Comparison of ENCODE assay signal across 8 cellular contexts in the genomic region with DNA sequence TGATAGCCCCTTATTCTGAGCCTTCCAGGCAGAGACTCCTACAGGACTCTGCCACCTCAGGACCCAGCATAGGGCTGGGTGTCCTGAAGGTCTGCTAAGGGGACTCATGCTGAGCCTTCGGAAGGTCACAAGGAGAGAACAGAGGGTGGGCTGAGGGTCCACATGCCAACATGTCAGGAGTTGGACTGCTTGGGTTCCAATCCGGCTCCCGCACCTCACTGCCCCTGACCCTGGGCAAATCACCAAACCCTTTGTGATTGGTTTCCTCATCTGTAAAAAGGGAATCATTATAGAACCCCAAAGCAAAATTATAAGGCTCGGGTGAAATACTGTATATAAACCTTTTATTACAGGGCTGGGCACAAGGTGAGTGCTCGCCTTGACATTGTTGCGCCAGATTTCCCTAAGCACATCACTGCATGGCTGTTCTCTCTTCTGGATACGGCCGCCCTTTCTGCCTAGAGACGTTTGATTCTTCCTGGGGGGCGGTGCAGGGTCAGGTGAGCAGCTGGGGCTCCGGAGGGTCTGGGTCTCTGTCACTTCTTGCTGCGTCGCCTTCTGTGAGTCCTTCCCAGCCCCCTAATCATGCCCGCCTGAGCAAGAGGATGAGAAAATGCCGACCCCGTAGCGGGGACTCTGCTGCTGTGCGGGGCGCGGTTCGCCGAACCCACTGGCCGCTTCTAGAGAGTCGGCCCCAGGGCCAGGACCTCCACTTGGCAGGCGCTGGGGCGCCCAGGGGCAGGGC.
A peak's percentile ranks its signal among the peaks of the same experiment; 100 is the strongest.
DNase-seq lines count a peak whose midpoint lies in the region; ATAC-seq and TF ChIP-seq lines count a peak whose summit lies in the region.

No MANE protein-coding gene starts in this region.

- WGBS in stomach, 5 donors, result 15 to 31% (median 19%) methylated on average over 13 to 26 of the region's 26 CpGs

- H3K4me1 Mint-ChIP-seq in activated T-helper 1 cell treated with anti-CD3 and anti-CD28 coated beads, Interleukin-12 subunit alpha, Interleukin-12 subunit beta, Interleukin-2, Interleukin-4 antibody, amounts not matched to agents 30 ng/mL and 10 ng/mL and 1 ng/mL, durations not matched to agents 14 hours and 24 hours and 36 hours (ENCODE audit: low read depth), result no peaks in the 10 kb centered on the region

- TF ChIP-seq CTCF in stomach (IDR thresholded peaks at IDR 0.05), result no peak

- no peak overlapping the region for H3K27ac Mint-ChIP-seq in activated T-helper 1 cell treated with anti-CD3 and anti-CD28 coated beads, Interleukin-12 subunit alpha, Interleukin-12 subunit beta, Interleukin-2, Interleukin-4 antibody, amounts not matched to agents 30 ng/mL and 10 ng/mL and 1 ng/mL, durations not matched to agents 14 hours and 24 hours and 36 hours

- H3K36me3 ChIP-seq in iPS-15b (ENCODE audit: control insufficient read depth, insufficient read depth, low read length) (no peaks in the 10 kb centered on the region), stomach (no peaks in the 10 kb centered on the region)

- H3K9ac ChIP-seq in iPS-15b (ENCODE audit: low read depth, low read length), result no peak overlapping the region

- intact Hi-C loops in activated T-helper 1 cell treated with anti-CD3 and anti-CD28 coated beads, Interleukin-12 subunit alpha, Interleukin-12 subunit beta, Interleukin-2, Interleukin-4 antibody, amounts not matched to agents 30 ng/mL and 10 ng/mL and 1 ng/mL, durations not matched to agents 14 hours and 24 hours and 36 hours (cut with micrococcal nuclease), result loop anchor here (1.0 to 10.0 kb wide), 3 partner anchors 13 to 401 kb away; no protein-coding TSS in a partner anchor
- intact Hi-C loops in stomach (cut with DNase I; ENCODE audit: low total_unique reads), result no loop called here

- no peaks in the 10 kb centered on the region for H3K36me3 Mint-ChIP-seq in activated T-helper 1 cell treated with anti-CD3 and anti-CD28 coated beads, Interleukin-12 subunit alpha, Interleukin-12 subunit beta, Interleukin-2, Interleukin-4 antibody, amounts not matched to agents 30 ng/mL and 10 ng/mL and 1 ng/mL, durations not matched to agents 14 hours and 24 hours and 36 hours (ENCODE audit: low read depth)

- TF ChIP-seq EP300 in stomach (IDR thresholded peaks at IDR 0.05), result no peak

- peaks cover 14% of the 10 kb centered on the region for H3K27me3 ChIP-seq in iPS-15b (ENCODE audit: control insufficient read depth, insufficient read depth, low read length)
- H3K27me3 ChIP-seq in stomach, result no peaks in the 10 kb centered on the region

- H3K4me3 ChIP-seq in iPS-15b (ENCODE audit: low read depth, low read length), result peak overlapping the region; percentile 68
- peak overlapping the region; percentile 64 to 82 (median 66) for H3K4me3 ChIP-seq in stomach

- peak overlapping the region; percentile 86 to 95 (median 92) for H3K27ac ChIP-seq in stomach

- TF ChIP-seq POLR2A in stomach (IDR thresholded peaks at IDR 0.05), result no peak

- H3K27me3 Mint-ChIP-seq in activated T-helper 1 cell treated with anti-CD3 and anti-CD28 coated beads, Interleukin-12 subunit alpha, Interleukin-12 subunit beta, Interleukin-2, Interleukin-4 antibody, amounts not matched to agents 30 ng/mL and 10 ng/mL and 1 ng/mL, durations not matched to agents 14 hours and 24 hours and 36 hours (ENCODE audit: insufficient read depth), result peaks cover 33% of the 10 kb centered on the region

- peak overlapping the region; percentile 83 for H3K4me3 Mint-ChIP-seq in activated T-helper 1 cell treated with anti-CD3 and anti-CD28 coated beads, Interleukin-12 subunit alpha, Interleukin-12 subunit beta, Interleukin-2, Interleukin-4 antibody, amounts not matched to agents 30 ng/mL and 10 ng/mL and 1 ng/mL, durations not matched to agents 14 hours and 24 hours and 36 hours

- H3K9me3 Mint-ChIP-seq in activated T-helper 1 cell treated with anti-CD3 and anti-CD28 coated beads, Interleukin-12 subunit alpha, Interleukin-12 subunit beta, Interleukin-2, Interleukin-4 antibody, amounts not matched to agents 30 ng/mL and 10 ng/mL and 1 ng/mL, durations not matched to agents 14 hours and 24 hours and 36 hours, result peaks cover 5% of the 10 kb centered on the region

- no peaks in the 10 kb centered on the region for H3K9me3 ChIP-seq in iPS-15b (ENCODE audit: control insufficient read depth, insufficient read depth, low read length)
- no peaks in the 10 kb centered on the region for H3K9me3 ChIP-seq in stomach

- no peaks in the 10 kb centered on the region for H3K4me1 ChIP-seq in iPS-15b (ENCODE audit: control insufficient read depth, insufficient read depth, low read length)
- peaks cover 20 to 32% (median 28%) of the 10 kb centered on the region in 4 donors for H3K4me1 ChIP-seq in stomach

- ATAC-seq in GM21723 (IDR thresholded peaks at IDR 0.05; ENCODE audit: unreplicated experiment), result no peak

- DNase-seq in NCI-H82 treated with DMSO at 0.1 percent for 48 hours (lab: John Stamatoyannopoulos, UW; ENCODE audit: unreplicated experiment) (peak; percentile 56), NCI-H82 (lab: John Stamatoyannopoulos, UW) (no peak), stomach (no peak), T-helper 9 cell (no peak)
- DNase-seq in activated T-helper 1 cell treated with anti-CD3 and anti-CD28 coated beads, Interleukin-12 subunit alpha, Interleukin-12 subunit beta, Interleukin-2, Interleukin-4 antibody, amounts not matched to agents 30 ng/mL and 10 ng/mL and 1 ng/mL, durations not matched to agents 14 hours and 24 hours and 36 hours (ENCODE audit: low spot score), result no peak
- no peak for DNase-seq in activated CD4-positive, alpha-beta T cell treated with anti-CD3 and anti-CD28 coated beads, Interleukin-2, amount 50 U/mL, for 4 hours
